ENCODE assay signal across 14 cellular contexts in the genomic region with DNA sequence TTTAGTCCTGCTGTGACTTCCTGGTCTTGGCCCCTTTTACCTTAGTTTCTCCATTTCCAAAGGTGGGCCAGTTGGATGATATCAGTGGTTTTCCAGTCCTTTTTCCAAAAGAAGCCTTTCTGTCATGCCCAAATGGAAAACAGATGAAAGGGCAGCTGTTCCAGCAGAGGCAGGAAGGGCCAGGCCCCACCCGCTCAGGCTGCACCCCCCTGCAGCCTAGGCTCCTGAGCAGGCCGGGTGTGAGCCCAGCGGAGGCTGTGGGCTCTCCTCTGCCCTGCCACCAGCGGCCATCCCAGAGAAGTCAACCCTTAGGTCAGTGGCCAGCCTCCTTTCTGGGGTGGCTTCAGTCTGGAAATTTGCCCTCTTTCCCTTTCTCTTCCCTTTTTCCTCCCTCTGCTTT. TPM values are rescaled to one million over a fixed set of nuclear protein-coding genes. Genes with fewer than 3 reads are reported as not detected.
DNase-seq lines count a peak whose midpoint lies in the region; ATAC-seq and TF ChIP-seq lines count a peak whose summit lies in the region.
"Had no signal": no experiment of that assay in that cellular context is flagged by ENCODE, and none has a peak within 500 bp of the region (broad histone marks: within the 10 kb centered on the region; RNA-seq: fewer than 3 reads in every experiment).

No MANE protein-coding gene starts in this region.

- ATAC-seq in activated CD8-positive, alpha-beta T cell treated with anti-CD3 and anti-CD28 coated beads, Interleukin-2, amount 10 ng/mL, durations not matched to agents 7 days and 5 days = no peak
- ATAC-seq in activated CD8-positive, alpha-beta T cell treated with anti-CD3 and anti-CD28 coated beads for 36 hours = no peak
- no peak for ATAC-seq in T-cell (replicated peaks in 1 of 4)
- ATAC-seq in right cardiac atrium = no peak
- ATAC-seq: activated T-cell treated with anti-CD3 and anti-CD28 coated beads, Interleukin-2, amount 50 U/mL, for 4 hours had no signal

- CTCF ChIA-PET in activated CD8-positive, alpha-beta T cell treated with anti-CD3 and anti-CD28 coated beads, Interleukin-2, amount 10 ng/mL, durations not matched to agents 7 days and 5 days (lab: Charles Lee) = interaction anchor here (6.2 kb wide), 1 partner anchor 8 kb away, joined by 73 read pairs; no protein-coding TSS in a partner anchor
- CTCF ChIA-PET in activated CD8-positive, alpha-beta T cell treated with anti-CD3 and anti-CD28 coated beads for 36 hours (lab: Charles Lee) = interaction anchor here (2.1 kb wide), 1 partner anchor 27 kb away, joined by 5 read pairs; no protein-coding TSS in a partner anchor
- CTCF ChIA-PET in T-cell (lab: Charles Lee) = no interaction called here

- H3K36me3 Mint-ChIP-seq in activated CD8-positive, alpha-beta T cell treated with anti-CD3 and anti-CD28 coated beads, Interleukin-2, amount 10 ng/mL, durations not matched to agents 7 days and 5 days (ENCODE audit: low read depth) = peaks cover 20% of the 10 kb centered on the region
- H3K36me3 Mint-ChIP-seq in activated CD8-positive, alpha-beta T cell treated with anti-CD3 and anti-CD28 coated beads for 36 hours (ENCODE audit: low read depth) = peaks cover 9% of the 10 kb centered on the region
- H3K36me3 Mint-ChIP-seq in T-cell (no peaks in the 10 kb centered on the region), glutamatergic neuron (ENCODE audit: unreplicated experiment) (no peaks in the 10 kb centered on the region)

- H3K9me2 ChIP-seq in GM23248 (ENCODE audit: insufficient read depth) = no peaks in the 10 kb centered on the region

- POLR2A ChIA-PET in activated CD8-positive, alpha-beta T cell treated with anti-CD3 and anti-CD28 coated beads, Interleukin-2, amount 10 ng/mL, durations not matched to agents 7 days and 5 days (lab: Charles Lee) = no interaction called here
- POLR2A ChIA-PET in activated CD8-positive, alpha-beta T cell treated with anti-CD3 and anti-CD28 coated beads for 36 hours (lab: Charles Lee) = interaction anchor here (0.6 to 1.1 kb wide), 2 partner anchors 9 to 39 kb away, joined by 3 to 4 read pairs; no protein-coding TSS in a partner anchor
- POLR2A ChIA-PET in T-cell (lab: Charles Lee) = no interaction called here

- in situ Hi-C loops in GM23248 (cut with MboI) = no loop called here

- H3K27ac ChIP-seq in right cardiac atrium (ENCODE audit: low read length) (peak overlapping the region; percentile 3), stomach smooth muscle (ENCODE audit: low read length) (peak overlapping the region; percentile 87), GM23248 (no peak overlapping the region)

- no peaks in the 10 kb centered on the region for H3K9me3 Mint-ChIP-seq in activated CD8-positive, alpha-beta T cell treated with anti-CD3 and anti-CD28 coated beads, Interleukin-2, amount 10 ng/mL, durations not matched to agents 7 days and 5 days (ENCODE audit: insufficient read depth)
- no peaks in the 10 kb centered on the region for H3K9me3 Mint-ChIP-seq in activated CD8-positive, alpha-beta T cell treated with anti-CD3 and anti-CD28 coated beads for 36 hours
- H3K9me3 Mint-ChIP-seq in T-cell (no peaks in the 10 kb centered on the region), glutamatergic neuron (ENCODE audit: unreplicated experiment) (peaks cover 1% of the 10 kb centered on the region)
- H3K9me3 Mint-ChIP-seq: activated T-cell treated with anti-CD3 and anti-CD28 coated beads, Interleukin-2, amount 50 U/mL, for 4 hours had no signal

- H3K36me3 ChIP-seq in stomach smooth muscle (ENCODE audit: control insufficient read depth in 2 of 2, insufficient read depth in 2 of 2, low read length in 2 of 2) (no peaks in the 10 kb centered on the region), GM23248 (ENCODE audit: low read depth) (no peaks in the 10 kb centered on the region)

- no peak for DNase-seq in activated CD8-positive, alpha-beta T cell treated with anti-CD3 and anti-CD28 coated beads, Interleukin-2, amount 10 ng/mL, durations not matched to agents 7 days and 5 days
- DNase-seq in activated CD8-positive, alpha-beta T cell treated with anti-CD3 and anti-CD28 coated beads for 36 hours = no peak
- no peak for DNase-seq in T-cell
- peak in 2 of 3 donors; percentile 37 to 50 for DNase-seq in right cardiac atrium
- no peak for DNase-seq in glutamatergic neuron
- no peak for DNase-seq in GM23248
- no peak for DNase-seq in SW 1271 (lab: John Stamatoyannopoulos, UW)
- DNase-seq: activated CD4-positive, alpha-beta T cell treated with anti-CD3 and anti-CD28 coated beads for 1 hour; activated T-cell treated with anti-CD3 and anti-CD28 coated beads, Interleukin-2, amount 50 U/mL, for 4 hours; effector CD8-positive, alpha-beta T cell; islet precursor cell; NCI-H1092 treated with DMSO at 0.1 percent for 48 hours; stimulated activated CD4-positive, alpha-beta T cell treated with anti-CD3 and anti-CD28 coated beads, Interleukin-4, amount 100 ng/mL, for 1 hour had no signal

- H3K4me3 ChIP-seq in right cardiac atrium (ENCODE audit: low read length) = no peak overlapping the region
- no peak overlapping the region for H3K4me3 ChIP-seq in stomach smooth muscle (ENCODE audit: low read length in 2 of 2)
- H3K4me3 ChIP-seq in GM23248 = no peak overlapping the region

- 73% methylated on average over 4 of the region's 4 CpGs for WGBS in right cardiac atrium
- 38 to 46% methylated on average over 4 of the region's 4 CpGs for WGBS in GM23248 (ENCODE audit: low coverage in 1 of 2, low lambda C conversion rate in 2 of 2, missing lambda C conversion rate in 2 of 2), 2 experiments

- H3K27ac Mint-ChIP-seq in activated CD8-positive, alpha-beta T cell treated with anti-CD3 and anti-CD28 coated beads, Interleukin-2, amount 10 ng/mL, durations not matched to agents 7 days and 5 days = peak overlapping the region; percentile 72
- no peak overlapping the region for H3K27ac Mint-ChIP-seq in activated CD8-positive, alpha-beta T cell treated with anti-CD3 and anti-CD28 coated beads for 36 hours
- H3K27ac Mint-ChIP-seq in T-cell = peak overlapping the region; percentile 84 to 99
- H3K27ac Mint-ChIP-seq in glutamatergic neuron (ENCODE audit: unreplicated experiment) = no peak overlapping the region

- H3K4me1 Mint-ChIP-seq in activated CD8-positive, alpha-beta T cell treated with anti-CD3 and anti-CD28 coated beads, Interleukin-2, amount 10 ng/mL, durations not matched to agents 7 days and 5 days (ENCODE audit: low read depth) = peaks cover 76% of the 10 kb centered on the region
- peaks cover 83% of the 10 kb centered on the region for H3K4me1 Mint-ChIP-seq in activated CD8-positive, alpha-beta T cell treated with anti-CD3 and anti-CD28 coated beads for 36 hours (ENCODE audit: low read depth)
- H3K4me1 Mint-ChIP-seq in T-cell (peaks cover 82 to 88% (median 84%) of the 10 kb centered on the region in 3 donors), glutamatergic neuron (ENCODE audit: low read depth, unreplicated experiment) (peaks cover 9% of the 10 kb centered on the region)

- H3K9me3 ChIP-seq in right cardiac atrium (ENCODE audit: control insufficient read depth, low read length) (no peaks in the 10 kb centered on the region), stomach smooth muscle (ENCODE audit: control insufficient read depth in 2 of 2, low read length in 2 of 2) (no peaks in the 10 kb centered on the region), GM23248 (ENCODE audit: low read depth) (no peaks in the 10 kb centered on the region)

- H4K20me1 ChIP-seq in GM23248 (ENCODE audit: insufficient read depth) = no peaks in the 10 kb centered on the region

- H3K4me2 ChIP-seq in GM23248 (ENCODE audit: unreplicated experiment) = no peak overlapping the region

- H2AFZ ChIP-seq in GM23248 = no peak overlapping the region

- H3K4me1 ChIP-seq in right cardiac atrium (ENCODE audit: control insufficient read depth, insufficient read depth, low read length) (peaks cover 37% of the 10 kb centered on the region), stomach smooth muscle (ENCODE audit: control insufficient read depth, insufficient read depth, low read length) (peaks cover 81% of the 10 kb centered on the region), GM23248 (ENCODE audit: insufficient read depth) (peaks cover 26% of the 10 kb centered on the region)

- no peak for TF ChIP-seq CTCF in activated CD8-positive, alpha-beta T cell treated with anti-CD3 and anti-CD28 coated beads for 36 hours (IDR thresholded peaks at IDR 0.05)
- no peak for TF ChIP-seq CTCF in glutamatergic neuron (IDR thresholded peaks at IDR 0.05; ENCODE audit: partially characterized antibody, unreplicated experiment)

- no peak overlapping the region for H3K4me3 Mint-ChIP-seq in activated CD8-positive, alpha-beta T cell treated with anti-CD3 and anti-CD28 coated beads, Interleukin-2, amount 10 ng/mL, durations not matched to agents 7 days and 5 days
- no peak overlapping the region for H3K4me3 Mint-ChIP-seq in activated CD8-positive, alpha-beta T cell treated with anti-CD3 and anti-CD28 coated beads for 36 hours
- H3K4me3 Mint-ChIP-seq in T-cell (no peak overlapping the region), glutamatergic neuron (ENCODE audit: unreplicated experiment) (no peak overlapping the region)
- H3K4me3 Mint-ChIP-seq: activated T-cell treated with anti-CD3 and anti-CD28 coated beads, Interleukin-2, amount 50 U/mL, for 4 hours had no signal

- H3K79me2 ChIP-seq in GM23248 (ENCODE audit: insufficient read depth) = 0 out of 2 replicates have a peak, but pooled peaks cover 4% of the 10 kb centered on the region

- no peaks in the 10 kb centered on the region for H3K27me3 ChIP-seq in right cardiac atrium (ENCODE audit: control insufficient read depth, insufficient read depth)
- no peaks in the 10 kb centered on the region for H3K27me3 ChIP-seq in stomach smooth muscle (ENCODE audit: control insufficient read depth in 1 of 2, insufficient read depth in 2 of 2, low read length in 2 of 2)
- H3K27me3 ChIP-seq in GM23248 (replicated peaks; ENCODE audit: insufficient read depth) = no peaks in the 10 kb centered on the region

- intact Hi-C loops in activated CD8-positive, alpha-beta T cell treated with anti-CD3 and anti-CD28 coated beads for 36 hours (cut with micrococcal nuclease) = no loop called here
- intact Hi-C loops in right cardiac atrium (cut with DNase I) = no loop called here

- no peaks in the 10 kb centered on the region for H3K27me3 Mint-ChIP-seq in activated CD8-positive, alpha-beta T cell treated with anti-CD3 and anti-CD28 coated beads, Interleukin-2, amount 10 ng/mL, durations not matched to agents 7 days and 5 days (ENCODE audit: low read depth)
- no peaks in the 10 kb centered on the region for H3K27me3 Mint-ChIP-seq in activated CD8-positive, alpha-beta T cell treated with anti-CD3 and anti-CD28 coated beads for 36 hours
- H3K27me3 Mint-ChIP-seq in T-cell (no peaks in the 10 kb centered on the region), glutamatergic neuron (ENCODE audit: unreplicated experiment) (peaks cover 5% of the 10 kb centered on the region)

- H3K9ac ChIP-seq in stomach smooth muscle (ENCODE audit: low read length in 2 of 2) = peak overlapping the region in 1 of 2 donors; percentile 36
- H3K9ac ChIP-seq in GM23248 = no peak overlapping the region

- H3F3A ChIP-seq in GM23248 (ENCODE audit: insufficient read depth) = peaks cover 25% of the 10 kb centered on the region

RNA-seq across cellular contexts. Expression of a gene that starts 32.7 kb away (rescaled TPM):
- total RNA-seq in activated CD8-positive, alpha-beta T cell treated with anti-CD3 and anti-CD28 coated beads, Interleukin-2, amount 10 ng/mL, durations not matched to agents 7 days and 5 days = 1 to 10 TPM; 1.3 to 1.9 TPM
- total RNA-seq in activated CD8-positive, alpha-beta T cell treated with anti-CD3 and anti-CD28 coated beads for 36 hours = under 1 TPM; 0.65 to 0.95 TPM
- total RNA-seq in T-cell = 1 to 10 TPM; 1.3 to 2.3 (median 1.6) TPM
- total RNA-seq in right cardiac atrium = 1 to 10 TPM; 6.2 to 7.4 (median 7.3) TPM
- 6.7 TPM for polyA plus RNA-seq in right cardiac atrium
- total RNA-seq in glutamatergic neuron (ENCODE audit: unreplicated experiment) = 123 TPM
- total RNA-seq in GM23248 (2014; rRNA removed; shearing (Covaris generic)) = under 0.01 TPM in 1 of 2 replicates, not detected in the other
- 0.24 and 0.28 TPM in 2 replicates for polyA plus RNA-seq in GM23248 (2016; fragmentation: Nextera tagmentation; extraction: Ambion mirVana)

Comparison
In these comparisons a context has a peak if more than half of its experiments do, and no peak if none do; other contexts are left out.
1. H3K27ac Mint-ChIP-seq: peak in activated CD8-positive, alpha-beta T cell treated with anti-CD3 and anti-CD28 coated beads, Interleukin-2, amount 10 ng/mL, durations not matched to agents 7 days and 5 days (single experiment) and T-cell (2 of 2); none in activated CD8-positive, alpha-beta T cell treated with anti-CD3 and anti-CD28 coated beads for 36 hours (single experiment) and glutamatergic neuron (single experiment).
2. DNase-seq: peak in right cardiac atrium (2 of 3); none in activated CD8-positive, alpha-beta T cell treated with anti-CD3 and anti-CD28 coated beads, Interleukin-2, amount 10 ng/mL, durations not matched to agents 7 days and 5 days (single experiment), activated CD8-positive, alpha-beta T cell treated with anti-CD3 and anti-CD28 coated beads for 36 hours (single experiment), T-cell (0 of 34), glutamatergic neuron (single experiment), GM23248 (single experiment) and SW 1271 (0 of 2).
3. RNA of a gene that starts 32.7 kb away (total RNA-seq): 123 TPM in glutamatergic neuron (single experiment); 6.2 to 7.4 TPM in right cardiac atrium, 1.3 to 1.9 TPM in activated CD8-positive, alpha-beta T cell treated with anti-CD3 and anti-CD28 coated beads, Interleukin-2, amount 10 ng/mL, durations not matched to agents 7 days and 5 days, 1.3 to 2.3 TPM in T-cell, 0.65 to 0.95 TPM in activated CD8-positive, alpha-beta T cell treated with anti-CD3 and anti-CD28 coated beads for 36 hours and under 0.01 TPM in GM23248; every median in the first group is over 10 times any median in the second.
4. CTCF ChIA-PET loops: an anchor here in activated CD8-positive, alpha-beta T cell treated with anti-CD3 and anti-CD28 coated beads, Interleukin-2, amount 10 ng/mL, durations not matched to agents 7 days and 5 days (6.2 kb wide) and activated CD8-positive, alpha-beta T cell treated with anti-CD3 and anti-CD28 coated beads for 36 hours (2.1 kb wide); none called in T-cell.